In the genomic region with DNA sequence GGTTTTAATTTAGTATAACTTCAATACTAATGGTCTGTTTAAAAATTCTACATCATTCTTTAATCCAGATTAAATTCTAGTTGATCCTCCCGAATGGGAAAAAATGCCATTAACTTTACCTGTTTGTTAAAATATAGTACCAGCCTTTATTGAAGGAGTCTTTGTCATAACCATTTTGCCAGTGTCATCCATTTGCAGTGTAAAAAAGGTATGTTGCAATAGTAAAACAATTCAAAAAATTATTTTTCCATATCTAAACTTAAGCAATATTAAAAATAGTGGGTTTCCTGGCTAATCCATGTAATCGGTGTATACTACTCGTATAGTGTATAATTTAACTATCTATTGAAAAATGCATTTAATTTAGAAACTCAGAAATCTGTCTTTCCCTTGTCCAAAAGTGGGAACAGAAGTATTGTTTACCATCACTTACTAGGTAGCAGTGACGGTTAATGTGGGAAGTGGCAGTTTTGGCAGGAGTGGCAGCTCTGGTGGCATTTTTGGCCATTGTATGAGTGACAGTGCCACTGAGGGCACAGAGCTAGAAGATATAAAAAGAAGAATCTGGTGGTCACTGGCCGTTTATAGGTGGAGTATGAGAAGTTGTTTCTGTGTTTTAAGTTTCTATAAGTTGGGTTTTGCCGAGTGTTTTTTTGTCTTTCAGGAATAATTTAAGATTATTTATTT, we compare ENCODE assay signal across 11 cellular contexts. TPM values are rescaled to one million over a fixed set of nuclear protein-coding genes. Genes with fewer than 3 reads are reported as not detected.
DNase-seq lines count a peak whose midpoint lies in the region; ATAC-seq and TF ChIP-seq lines count a peak whose summit lies in the region.
"Had no signal": no experiment of that assay in that cellular context is flagged by ENCODE, and none has a peak within 500 bp of the region (broad histone marks: within the 10 kb centered on the region; RNA-seq: fewer than 3 reads in every experiment).

No MANE protein-coding gene starts in this region.

- H3K4me3 Mint-ChIP-seq in naive B cell: peak overlapping the region in 7 of 8 donors; percentile 1 to 99 (median 98)

- H3K4me1 Mint-ChIP-seq in naive B cell: peaks cover 31 to 51% (median 48%) of the 10 kb centered on the region in 3 donors

- H3K27me3 Mint-ChIP-seq in naive B cell: no peaks in the 10 kb centered on the region

- peak overlapping the region in 3 of 6 donors; percentile 61 to 97 (median 64) for H3K27ac Mint-ChIP-seq in naive B cell

- no peaks in the 10 kb centered on the region for H3K36me3 Mint-ChIP-seq in naive B cell

- TF ChIP-seq CTCF in HFF-Myc (IDR thresholded peaks at IDR 0.05; ENCODE audit: low read depth, low read length, missing control alignments): no peak
- no peak for TF ChIP-seq CTCF in astrocyte of the spinal cord (IDR thresholded peaks at IDR 0.05; ENCODE audit: low read depth, low read length)

- DNase-seq in AML-193 (lab: John Stamatoyannopoulos, UW) (peak; percentile 29 to 31), HFF-Myc (ENCODE audit: extremely low read depth, low read depth) (no peak), astrocyte of the spinal cord (ENCODE audit: low read depth, low spot score) (no peak), naive B cell (no peak), NCI-H510A treated with DMSO at 0.1 percent for 48 hours (lab: John Stamatoyannopoulos, UW) (no peak), DMS 273 (lab: John Stamatoyannopoulos, UW; ENCODE audit: unreplicated experiment) (no peak), DMS114 treated with DMSO at 0.1 percent for 48 hours (lab: John Stamatoyannopoulos, UW; ENCODE audit: unreplicated experiment) (no peak)
- DNase-seq: GF-D8; NCI-H1436 treated with DMSO at 0.1 percent for 48 hours; stimulated activated naive CD4-positive, alpha-beta T cell had no signal

- in situ Hi-C loops in astrocyte of the spinal cord (cut with HindIII; ENCODE audit: low sequenced_read_pairs): no loop called here

- H3K4me3 ChIP-seq in HFF-Myc (replicated peaks; ENCODE audit: low read depth, low read length) (peak overlapping the region; percentile 69), astrocyte of the spinal cord (ENCODE audit: low read depth, low read length) (peak overlapping the region; percentile 82)

- no peaks in the 10 kb centered on the region for H3K9me3 Mint-ChIP-seq in naive B cell

- ATAC-seq in naive B cell (ENCODE audit: low read depth in 2 of 2) (no peak), GM21367 (IDR thresholded peaks at IDR 0.05; ENCODE audit: unreplicated experiment) (no peak)

RNA-seq across cellular contexts. Expression of a gene that starts 1.9 kb away (rescaled TPM):
- polyA plus RNA-seq in naive B cell (ENCODE audit: low read depth in 6 of 6): 100 to 1,000 TPM in 1 of 6 donors, 10 to 100 TPM in 5; 57.5 to 102 (median 68.4) TPM

RNA-seq across cellular contexts. Expression of a gene that starts 2.2 kb away (rescaled TPM):
- 100 to 1,000 TPM; 107 to 181 (median 139) TPM for polyA plus RNA-seq in naive B cell (ENCODE audit: low read depth in 6 of 6)

RNA-seq across cellular contexts. Expression of a gene that starts 27.1 kb away (rescaled TPM):
- polyA plus RNA-seq in naive B cell (ENCODE audit: low read depth in 6 of 6): under 1 TPM in 1 of 6 donors, not detected in 5; 0.16 TPM

Comparison
In these comparisons a context has a peak if more than half of its experiments do, and no peak if none do; other contexts are left out.
1. DNase-seq: peak in AML-193 (2 of 2); none in HFF-Myc (single experiment), astrocyte of the spinal cord (single experiment), naive B cell (single experiment), NCI-H510A treated with DMSO at 0.1 percent for 48 hours (single experiment), DMS 273 (single experiment) and DMS114 treated with DMSO at 0.1 percent for 48 hours (single experiment).